ENCODE assay signal across 1 cellular context in genomic region chr5:80688648-80689420, GRCh38.
TF ChIP-seq lines count a peak whose summit lies in the region.

No MANE protein-coding gene starts in this region.

TF ChIP-seq in IMR-90, 13 proteins besides CTCF, POLR2A, EP300 and RAD21 (continued from another document):
- TF ChIP-seq MXI1 (IDR thresholded peaks at IDR 0.05; ENCODE audit: borderline replicate concordance, low read depth, low read length) (no peak), MAFK (IDR thresholded peaks at IDR 0.05; ENCODE audit: low read depth, low read length) (no peak), BHLHE40 (IDR thresholded peaks at IDR 0.05; ENCODE audit: low read depth, low read length) (no peak), RFX5 (IDR thresholded peaks at IDR 0.05; ENCODE audit: low read depth, low read length) (no peak), SMC3 (IDR thresholded peaks at IDR 0.05; ENCODE audit: low read depth, low read length) (no peak), CHD1 (IDR thresholded peaks at IDR 0.05; ENCODE audit: low read depth, low read length) (no peak), CEBPB (IDR thresholded peaks at IDR 0.05; ENCODE audit: low read depth, low read length) (no peak)
- TF ChIP-seq, protein P1, sequence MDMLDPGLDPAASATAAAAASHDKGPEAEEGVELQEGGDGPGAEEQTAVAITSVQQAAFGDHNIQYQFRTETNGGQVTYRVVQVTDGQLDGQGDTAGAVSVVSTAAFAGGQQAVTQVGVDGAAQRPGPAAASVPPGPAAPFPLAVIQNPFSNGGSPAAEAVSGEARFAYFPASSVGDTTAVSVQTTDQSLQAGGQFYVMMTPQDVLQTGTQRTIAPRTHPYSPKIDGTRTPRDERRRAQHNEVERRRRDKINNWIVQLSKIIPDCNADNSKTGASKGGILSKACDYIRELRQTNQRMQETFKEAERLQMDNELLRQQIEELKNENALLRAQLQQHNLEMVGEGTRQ (IDR thresholded peaks at IDR 0.05; ENCODE audit: low read depth, low read length): no peak
- TF ChIP-seq, protein P2, sequence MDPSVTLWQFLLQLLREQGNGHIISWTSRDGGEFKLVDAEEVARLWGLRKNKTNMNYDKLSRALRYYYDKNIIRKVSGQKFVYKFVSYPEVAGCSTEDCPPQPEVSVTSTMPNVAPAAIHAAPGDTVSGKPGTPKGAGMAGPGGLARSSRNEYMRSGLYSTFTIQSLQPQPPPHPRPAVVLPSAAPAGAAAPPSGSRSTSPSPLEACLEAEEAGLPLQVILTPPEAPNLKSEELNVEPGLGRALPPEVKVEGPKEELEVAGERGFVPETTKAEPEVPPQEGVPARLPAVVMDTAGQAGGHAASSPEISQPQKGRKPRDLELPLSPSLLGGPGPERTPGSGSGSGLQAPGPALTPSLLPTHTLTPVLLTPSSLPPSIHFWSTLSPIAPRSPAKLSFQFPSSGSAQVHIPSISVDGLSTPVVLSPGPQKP (IDR thresholded peaks at IDR 0.05; ENCODE audit: borderline replicate concordance, low read depth, low read length): no peak
